ENCODE assay signal across 21 cellular contexts in genomic region chr6:106056060-106056737, GRCh38. TPM values are rescaled to one million over a fixed set of nuclear protein-coding genes. Genes with fewer than 3 reads are reported as not detected.
DNase-seq lines count a peak whose midpoint lies in the region; ATAC-seq and TF ChIP-seq lines count a peak whose summit lies in the region.
"Had no signal": no experiment of that assay in that cellular context is flagged by ENCODE, and none has a peak within 500 bp of the region (broad histone marks: within the 10 kb centered on the region; RNA-seq: fewer than 3 reads in every experiment).

No MANE protein-coding gene starts in this region.

- no peak for TF ChIP-seq CTCF in esophagus muscularis mucosa (IDR thresholded peaks at IDR 0.05)
- TF ChIP-seq CTCF in BE2C (IDR thresholded peaks at IDR 0.05; ENCODE audit: low read depth, low read length) = no peak

- H3K9ac ChIP-seq in BLaER1 = no peak overlapping the region

- H3K27me3 ChIP-seq in BLaER1 (no peaks in the 10 kb centered on the region), esophagus muscularis mucosa (no peaks in the 10 kb centered on the region), BE2C (no peaks in the 10 kb centered on the region)
- H3K27me3 ChIP-seq in CD4-positive, alpha-beta memory T cell (ENCODE audit: insufficient read depth, low read length) = no peaks in the 10 kb centered on the region
- H3K27me3 ChIP-seq: tibial nerve had no signal

- no peak for TF ChIP-seq POLR2A in esophagus muscularis mucosa (IDR thresholded peaks at IDR 0.05; ENCODE audit: low read depth)

- intact Hi-C loops in CD4-positive, alpha-beta memory T cell (cut with micrococcal nuclease) = loop anchor here (1.0 kb wide), 1 partner anchor 41 kb away; no protein-coding TSS in a partner anchor
- intact Hi-C loops in esophagus muscularis mucosa (cut with DNase I) = no loop called here

- 89% methylated on average over 5 of the region's 5 CpGs for WGBS in esophagus muscularis mucosa

- CTCF ChIA-PET in CD4-positive, alpha-beta memory T cell (lab: Charles Lee; ENCODE audit: partially characterized antibody) = interaction anchor here (0.7 to 2.0 kb wide), 11 partner anchors 9 to 624 kb away, joined by 3 to 10 read pairs (median 5); partner anchors contain the start of gene PRDM1
- CTCF ChIA-PET in T-cell (lab: Charles Lee) = interaction anchor here in 1 of 2 donors (0.7 to 2.0 kb wide), 8 partner anchors 19 to 167 kb away, joined by 3 to 9 read pairs (median 4); partner anchors contain the start of gene PRDM1

- H3K4me1 Mint-ChIP-seq in CD4-positive, alpha-beta memory T cell = peaks cover 17 to 32% (median 27%) of the 10 kb centered on the region in 4 donors
- H3K4me1 Mint-ChIP-seq in T-cell = peaks cover 20 to 32% (median 27%) of the 10 kb centered on the region in 3 donors
- H3K4me1 Mint-ChIP-seq: B cell; stimulated activated naive B cell treated with anti-CD40 and anti-IgM and Interleukin-4, amounts not matched to agents 10 μg/mL and 1 μg/mL and 100 μg/mL, for 72 hours had no signal

- DNase-seq in CD4-positive, alpha-beta memory T cell = peak; percentile 42 to 65 (median 59)
- peak in 14 of 34 experiments; percentile 2 to 13 (median 6) for DNase-seq in T-cell
- peak; percentile 80 for DNase-seq in esophagus muscularis mucosa (ENCODE audit: extremely low spot score)
- DNase-seq in BE2C = no peak
- no peak for DNase-seq in NCI-H2227 (lab: John Stamatoyannopoulos, UW; ENCODE audit: unreplicated experiment)
- DNase-seq: activated CD4-positive, alpha-beta T cell treated with anti-CD3 and anti-CD28 coated beads, Interleukin-2, amount 50 U/mL, for 4 hours; amygdala; caudate nucleus; DMS53; effector CD8-positive, alpha-beta T cell; head of caudate nucleus; NCI-H1694; NCI-H446 treated with DMSO at 0.1 percent for 48 hours; nephron progenitor cell; SIG-M5; stimulated activated naive B cell treated with anti-CD40 and anti-IgM and Interleukin-4, amounts not matched to agents 10 μg/mL and 1 μg/mL and 100 μg/mL, for 72 hours had no signal

- H3K27ac Mint-ChIP-seq in CD4-positive, alpha-beta memory T cell = peak overlapping the region; percentile 4 to 86 (median 10)
- H3K27ac Mint-ChIP-seq in T-cell = peak overlapping the region in 1 of 2 donors; percentile 7
- H3K27ac Mint-ChIP-seq: B cell; nephron progenitor cell; stimulated activated naive B cell treated with anti-CD40 and anti-IgM and Interleukin-4, amounts not matched to agents 10 μg/mL and 1 μg/mL and 100 μg/mL, for 72 hours had no signal

- no peaks in the 10 kb centered on the region for H3K36me3 ChIP-seq in BLaER1
- no peaks in the 10 kb centered on the region for H3K36me3 ChIP-seq in CD4-positive, alpha-beta memory T cell (ENCODE audit: insufficient read depth, low read length)
- H3K36me3 ChIP-seq in esophagus muscularis mucosa = no peaks in the 10 kb centered on the region
- no peaks in the 10 kb centered on the region for H3K36me3 ChIP-seq in BE2C
- H3K36me3 ChIP-seq: tibial nerve had no signal

- ATAC-seq in T-cell (replicated peaks in 1 of 4) (peak; percentile 83 to 95 (median 90)), GM18909 (IDR thresholded peaks at IDR 0.05; ENCODE audit: poor library complexity, unreplicated experiment) (no peak), GM21723 (IDR thresholded peaks at IDR 0.05; ENCODE audit: unreplicated experiment) (no peak)
- ATAC-seq: stimulated activated naive B cell treated with anti-CD40 and anti-IgM and Interleukin-4, amounts not matched to agents 10 μg/mL and 1 μg/mL and 100 μg/mL, for 72 hours had no signal

- no peak for TF ChIP-seq EP300 in esophagus muscularis mucosa (IDR thresholded peaks at IDR 0.05)

- no peaks in the 10 kb centered on the region for H3K36me3 Mint-ChIP-seq in CD4-positive, alpha-beta memory T cell
- H3K36me3 Mint-ChIP-seq in T-cell = no peaks in the 10 kb centered on the region
- H3K36me3 Mint-ChIP-seq: stimulated activated naive B cell treated with anti-CD40 and anti-IgM and Interleukin-4, amounts not matched to agents 10 μg/mL and 1 μg/mL and 100 μg/mL, for 72 hours had no signal

- H3K4me1 ChIP-seq in BLaER1 (peaks cover 9% of the 10 kb centered on the region), esophagus muscularis mucosa (no peaks in the 10 kb centered on the region), BE2C (no peaks in the 10 kb centered on the region)
- peaks cover 33% of the 10 kb centered on the region for H3K4me1 ChIP-seq in CD4-positive, alpha-beta memory T cell (ENCODE audit: insufficient read depth, low read length)

- peak overlapping the region; percentile 37 to 81 (median 70) for H3K4me3 Mint-ChIP-seq in CD4-positive, alpha-beta memory T cell
- H3K4me3 Mint-ChIP-seq in T-cell = peak overlapping the region in 1 of 3 donors; percentile 60
- H3K4me3 Mint-ChIP-seq: B cell; nephron progenitor cell; stimulated activated naive B cell treated with anti-CD40 and anti-IgM and Interleukin-4, amounts not matched to agents 10 μg/mL and 1 μg/mL and 100 μg/mL, for 72 hours had no signal

- POLR2A ChIA-PET in CD4-positive, alpha-beta memory T cell (lab: Charles Lee; ENCODE audit: partially characterized antibody) = interaction anchor here (0.7 to 2.2 kb wide), 7 partner anchors 9 to 85 kb away, joined by 3 to 28 read pairs (median 3); partner anchors contain the start of gene PRDM1
- POLR2A ChIA-PET in T-cell (lab: Charles Lee) = interaction anchor here in 1 of 2 donors (0.6 kb wide), 1 partner anchor 37 kb away, joined by 10 read pairs; no protein-coding TSS in a partner anchor

- H3K27ac ChIP-seq in BLaER1 (no peak overlapping the region), esophagus muscularis mucosa (replicated peaks in 1 of 4) (no peak overlapping the region)
- no peak overlapping the region for H3K27ac ChIP-seq in CD4-positive, alpha-beta memory T cell (ENCODE audit: low read depth, low read length)
- H3K27ac ChIP-seq: tibial nerve had no signal

- H3K9me3 ChIP-seq in BLaER1 = no peaks in the 10 kb centered on the region
- no peaks in the 10 kb centered on the region for H3K9me3 ChIP-seq in CD4-positive, alpha-beta memory T cell (ENCODE audit: control insufficient read depth in 1 of 2, low read length in 2 of 2)
- H3K9me3 ChIP-seq in esophagus muscularis mucosa = no peaks in the 10 kb centered on the region
- H3K9me3 ChIP-seq in BE2C = no peaks in the 10 kb centered on the region
- H3K9me3 ChIP-seq: tibial nerve had no signal

- H3K27me3 Mint-ChIP-seq in CD4-positive, alpha-beta memory T cell = no peaks in the 10 kb centered on the region
- H3K27me3 Mint-ChIP-seq in T-cell = no peaks in the 10 kb centered on the region

- H4K20me1 ChIP-seq in BLaER1 = no peaks in the 10 kb centered on the region

- H3K4me2 ChIP-seq in BLaER1 = peak overlapping the region; percentile 30; the same call in 1 of the 2 replicates

- H3K4me3 ChIP-seq in BLaER1 (no peak overlapping the region), esophagus muscularis mucosa (no peak overlapping the region), BE2C (ENCODE audit: low read depth, low read length) (no peak overlapping the region)
- peak overlapping the region in 1 of 2 donors; percentile 46 for H3K4me3 ChIP-seq in CD4-positive, alpha-beta memory T cell (ENCODE audit: low read length in 2 of 2)
- H3K4me3 ChIP-seq: tibial nerve had no signal

- H3K9me3 Mint-ChIP-seq in CD4-positive, alpha-beta memory T cell = no peaks in the 10 kb centered on the region
- H3K9me3 Mint-ChIP-seq in T-cell = no peaks in the 10 kb centered on the region
- H3K9me3 Mint-ChIP-seq: nephron progenitor cell; stimulated activated naive B cell treated with anti-CD40 and anti-IgM and Interleukin-4, amounts not matched to agents 10 μg/mL and 1 μg/mL and 100 μg/mL, for 72 hours had no signal

RNA-seq across cellular contexts. Expression of gene PRDM1, which starts 29.9 kb away (rescaled TPM):
- total RNA-seq in CD4-positive, alpha-beta memory T cell = 10 to 100 TPM; 33.4 to 34.0 TPM
- polyA plus RNA-seq in CD4-positive, alpha-beta memory T cell = 10 to 100 TPM; 45.4 to 97.0 TPM
- 100 to 1,000 TPM in 1 of 5 donors, 10 to 100 TPM in 4; 21.9 to 108 (median 30.6) TPM for total RNA-seq in T-cell
- total RNA-seq in esophagus muscularis mucosa = 1 to 10 TPM; 1.8 to 5.1 (median 2.3) TPM
- 1.3 TPM for polyA plus RNA-seq in BE2C (2012; ENCODE audit: insufficient read depth, insufficient read length, low read depth)

Comparison
In these comparisons a context has a peak if more than half of its experiments do, and no peak if none do; other contexts are left out.
1. DNase-seq: peak in CD4-positive, alpha-beta memory T cell (5 of 5) and esophagus muscularis mucosa (single experiment); none in BE2C (single experiment) and NCI-H2227 (single experiment).
2. ATAC-seq: peak in T-cell (4 of 4); none in GM18909 (single experiment) and GM21723 (single experiment).